ENCODE assay signal across 1 cellular context in genomic region chr9:91591627-91592026, GRCh38.
TF ChIP-seq lines count a peak whose summit lies in the region.

No MANE protein-coding gene starts in this region.

TF ChIP-seq in H1, 55 proteins besides CTCF, POLR2A, EP300 and RAD21 (continued from another document):
- no peak for TF ChIP-seq SAP30 (IDR thresholded peaks at IDR 0.05; ENCODE audit: insufficient read depth, insufficient replicate concordance, low read length)
